8 cellular contexts compared by ENCODE assay signal in the genomic region with DNA sequence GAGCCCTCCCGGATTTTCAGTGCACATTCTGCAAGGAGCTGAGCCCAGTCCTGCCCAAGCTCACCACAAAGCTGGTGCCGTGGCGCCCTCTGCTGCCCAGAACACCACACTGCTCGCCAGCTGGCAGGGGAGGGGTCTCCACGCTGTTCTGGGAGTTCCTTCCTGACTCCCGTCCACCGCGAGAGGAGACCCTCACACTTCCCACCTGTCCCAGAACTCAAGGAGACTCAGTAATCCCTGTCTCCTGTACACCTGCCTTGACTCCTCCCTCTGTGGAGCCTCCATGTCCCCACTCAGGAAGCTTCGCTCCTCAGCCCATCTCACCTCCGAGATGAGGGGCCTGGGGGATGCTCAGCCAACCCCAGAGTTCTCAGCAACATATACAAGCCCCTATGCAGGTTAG. TPM values are rescaled to one million over a fixed set of nuclear protein-coding genes. Genes with fewer than 3 reads are reported as not detected.
DNase-seq lines count a peak whose midpoint lies in the region; ATAC-seq and FAIRE-seq lines count a peak whose summit lies in the region.

No MANE protein-coding gene starts in this region.

- peaks cover 43% of the 10 kb centered on the region for H3K4me1 Mint-ChIP-seq in activated naive CD8-positive, alpha-beta T cell (ENCODE audit: low read depth)

- FAIRE-seq in GM19239 (lab: Jason Lieb, UNC) (peak; percentile 66), RCC 7860 (lab: Jason Lieb, UNC) (no peak)

- ATAC-seq in GM21786 (IDR thresholded peaks at IDR 0.05; ENCODE audit: unreplicated experiment) = no peak

- H3K27me3 Mint-ChIP-seq in activated naive CD8-positive, alpha-beta T cell = no peaks in the 10 kb centered on the region

- no peaks in the 10 kb centered on the region for H3K9me3 Mint-ChIP-seq in activated naive CD8-positive, alpha-beta T cell (ENCODE audit: low read depth)

- no peak overlapping the region for H3K4me3 Mint-ChIP-seq in activated naive CD8-positive, alpha-beta T cell

- intact Hi-C loops in cardiac septum (cut with DNase I) = loop anchor here (5.0 kb wide), 2 partner anchors 46 to 311 kb away; a partner anchor contains a TSS

- peak overlapping the region; percentile 22 for H3K27ac Mint-ChIP-seq in activated naive CD8-positive, alpha-beta T cell

- H3K36me3 Mint-ChIP-seq in activated naive CD8-positive, alpha-beta T cell = no peaks in the 10 kb centered on the region

- DNase-seq in AG08395 (ENCODE audit: low spot score) = peak; percentile 45
- DNase-seq in GM19239 (ENCODE audit: insufficient read length, low spot score) = peak; percentile 57
- peak; percentile 54 for DNase-seq in SK-N-DZ (ENCODE audit: low spot score)
- peak; percentile 92 for DNase-seq in cardiac septum (ENCODE audit: low spot score)
- DNase-seq in retina = peak; percentile 91
- DNase-seq in RCC 7860 (ENCODE audit: low spot score) = no peak

RNA-seq across cellular contexts. Expression of a gene that starts 11.3 kb away (rescaled TPM):
- not detected in 2 replicates for polyA plus RNA-seq in SK-N-DZ (2014; cell fraction: cytosol; rRNA removed)
- polyA plus RNA-seq in SK-N-DZ (2014; cell fraction: nucleus; rRNA removed) = not detected in 2 replicates
- not detected for total RNA-seq in cardiac septum
